10 cellular contexts compared by ENCODE assay signal in genomic region chr15:85840802-85841152, GRCh38. TPM values are rescaled to one million over a fixed set of nuclear protein-coding genes. Genes with fewer than 3 reads are reported as not detected.
DNase-seq lines count a peak whose midpoint lies in the region; ATAC-seq and TF ChIP-seq lines count a peak whose summit lies in the region.
"Had no signal": no experiment of that assay in that cellular context is flagged by ENCODE, and none has a peak within 500 bp of the region (broad histone marks: within the 10 kb centered on the region; RNA-seq: fewer than 3 reads in every experiment).

No MANE protein-coding gene starts in this region.

- no peaks in the 10 kb centered on the region for H3K36me3 Mint-ChIP-seq in natural killer cell
- H3K36me3 Mint-ChIP-seq: memory B cell had no signal

- peaks cover 11 to 12% of the 10 kb centered on the region in 2 donors for H3K27me3 Mint-ChIP-seq in natural killer cell (ENCODE audit: low read depth in 2 of 2)

- DNase-seq in AG04449 (ENCODE audit: low read depth, low spot score) (no peak), breast epithelium (ENCODE audit: low spot score in 2 of 2) (no peak), natural killer cell (no peak), aorta (no peak)
- DNase-seq in stimulated activated CD8-positive, alpha-beta memory T cell treated with anti-CD3 and anti-CD28 coated beads, Interleukin-4, amount 100 ng/mL, for 48 hours, result no peak
- no peak for DNase-seq in activated CD4-positive, alpha-beta T cell treated with anti-CD3 and anti-CD28 coated beads, Interleukin-2, amount 50 U/mL, for 1 hour

- no peak for TF ChIP-seq EP300 in Ishikawa (IDR thresholded peaks at IDR 0.05; ENCODE audit: borderline replicate concordance)

- H3K27ac ChIP-seq in breast epithelium, result no peak overlapping the region
- H3K27ac ChIP-seq in aorta (ENCODE audit: low read depth in 1 of 2, low read length in 2 of 2), result no peak overlapping the region
- H3K27ac ChIP-seq: spleen had no signal

- no peak for TF ChIP-seq POLR2A in breast epithelium (IDR thresholded peaks at IDR 0.05)

- no peaks in the 10 kb centered on the region for H3K4me1 Mint-ChIP-seq in natural killer cell
- H3K4me1 Mint-ChIP-seq: memory B cell had no signal

- no peak overlapping the region for H3K27ac Mint-ChIP-seq in natural killer cell
- H3K27ac Mint-ChIP-seq: memory B cell had no signal

- H3K36me3 ChIP-seq in breast epithelium (no peaks in the 10 kb centered on the region), aorta (ENCODE audit: control insufficient read depth in 1 of 2, insufficient read depth in 2 of 2, low read length in 1 of 2) (no peaks in the 10 kb centered on the region)
- H3K36me3 ChIP-seq: spleen had no signal

- CTCF ChIA-PET in AG04449 (lab: Yijun Ruan, JAX), result interaction anchor here (0.6 to 10.0 kb wide), 28 partner anchors 11 to 562 kb away, joined by 3 to 101 read pairs (median 7); no protein-coding TSS in a partner anchor

- H3K4me3 ChIP-seq in AG04449 (ENCODE audit: low read depth, low read length) (peak overlapping the region; percentile 8), breast epithelium (peak overlapping the region in 2 of 3 donors; percentile 30 to 61), aorta (ENCODE audit: low read length in 2 of 2) (no peak overlapping the region)

- 0% methylated on average over 8 of the region's 8 CpGs for WGBS in aorta, 2 donors

- H3K4me3 Mint-ChIP-seq in natural killer cell, result no peak overlapping the region

- ATAC-seq in natural killer cell (peak in 1 of 3 donors; percentile 3), aorta (ENCODE audit: low FRiP score) (no peak), GM19397 (IDR thresholded peaks at IDR 0.05; ENCODE audit: unreplicated experiment) (no peak)

- H3K27me3 ChIP-seq in breast epithelium, result no peaks in the 10 kb centered on the region
- peaks cover 0 to 2% of the 10 kb centered on the region in 2 donors for H3K27me3 ChIP-seq in aorta (ENCODE audit: control insufficient read depth in 1 of 2, insufficient read depth in 2 of 2, low read length in 1 of 2)

- TF ChIP-seq RAD21 in Ishikawa (IDR thresholded peaks at IDR 0.05; ENCODE audit: low read depth), result no peak

- no peak for TF ChIP-seq CTCF in AG04449 (IDR thresholded peaks at IDR 0.05; ENCODE audit: insufficient read depth, low read length, missing control alignments)
- TF ChIP-seq CTCF in breast epithelium (IDR thresholded peaks at IDR 0.05), result no peak
- TF ChIP-seq CTCF in natural killer cell (IDR thresholded peaks at IDR 0.05), result peak; percentile 51

- POLR2A ChIA-PET in AG04449 (lab: Yijun Ruan, JAX), result interaction anchor here (0.5 kb wide), 1 partner anchor 133 kb away, joined by 3 read pairs; no protein-coding TSS in a partner anchor

- intact Hi-C loops in breast epithelium (cut with DNase I; ENCODE audit: low total_unique reads) (no loop called here), natural killer cell (cut with micrococcal nuclease) (loop anchor here (1.0 kb wide), 2 partner anchors 110 to 354 kb away; no protein-coding TSS in a partner anchor), aorta (cut with DNase I) (no loop called here)

- no peaks in the 10 kb centered on the region for H3K9me3 Mint-ChIP-seq in natural killer cell

- H3K9me3 ChIP-seq in breast epithelium (no peaks in the 10 kb centered on the region), aorta (ENCODE audit: control insufficient read depth, low read length) (peaks cover 1% of the 10 kb centered on the region)
- H3K9me3 ChIP-seq: spleen had no signal

- H3K4me1 ChIP-seq in breast epithelium, result peaks cover 0 to 9% of the 10 kb centered on the region in 2 donors
- no peaks in the 10 kb centered on the region for H3K4me1 ChIP-seq in aorta (ENCODE audit: control insufficient read depth in 1 of 2, insufficient read depth in 2 of 2, low read length in 2 of 2)

TF ChIP-seq in Ishikawa, 13 proteins besides CTCF, POLR2A, EP300 and RAD21:
- 0 out of 2 replicates have a peak, but pooled peaks have one; percentile 19 for TF ChIP-seq USF1 (IDR thresholded peaks at IDR 0.05)
- TF ChIP-seq TAF1 (IDR thresholded peaks at IDR 0.05; ENCODE audit: low read depth), result no peak

RNA-seq across cellular contexts. Expression of gene KLHL25, which starts 46.1 kb away (rescaled TPM):
- total RNA-seq in breast epithelium (10 to 100 TPM; 10.9 to 21.0 (median 15.1) TPM), natural killer cell (10 to 100 TPM in 2 of 3 donors, 1 to 10 TPM in 1; 6.5 to 16.2 (median 10.4) TPM), aorta (1 to 10 TPM; 6.4 to 9.2 TPM)
- 1 to 10 TPM; 1.8 to 4.9 TPM for polyA plus RNA-seq in aorta

Comparison
In these comparisons a context has a peak if more than half of its experiments do, and no peak if none do; other contexts are left out.
1. H3K4me3 ChIP-seq: peak in AG04449 (single experiment) and breast epithelium (2 of 3); none in aorta (0 of 2).